1 cellular context compared by ENCODE assay signal in genomic region chr17:79836952-79837887, GRCh38.
A peak's percentile ranks its signal among the peaks of the same experiment; 100 is the strongest.
TF ChIP-seq lines count a peak whose summit lies in the region.

No MANE protein-coding gene starts in this region.

TF ChIP-seq in K562, 482 proteins besides CTCF, POLR2A, EP300 and RAD21 (continues in another document):
- TF ChIP-seq ETS2 (tag; IDR thresholded peaks at IDR 0.05; ENCODE audit: borderline replicate concordance, poor library complexity, severe bottlenecking) (no peak), HLTF (IDR thresholded peaks at IDR 0.05) (no peak), CEBPB (tag; IDR thresholded peaks at IDR 0.05) (peak; percentile 63), EGR1 (conservative IDR thresholded peaks at IDR 0.05) (peak; percentile 43; the same call in 1 of the 2 replicates), ZBTB11 (CRISPR knock-in tag; IDR thresholded peaks at IDR 0.05) (no peak), ZC3H4 (CRISPR knock-in tag; IDR thresholded peaks at IDR 0.05; ENCODE audit: borderline replicate concordance) (0 out of 2 replicates have a peak, but pooled peaks have one; percentile 27), HES1 (IDR thresholded peaks at IDR 0.05; ENCODE audit: low read depth) (no peak), ARID4B (CRISPR knock-in tag; IDR thresholded peaks at IDR 0.05) (peak; percentile 53), CBX3 (IDR thresholded peaks at IDR 0.05; ENCODE audit: borderline replicate concordance in 1 of 2, low read length in 2 of 2) (no peak), BCLAF1 (IDR thresholded peaks at IDR 0.05; ENCODE audit: borderline replicate concordance in 1 of 2, control insufficient read depth in 1 of 2, low read depth in 2 of 2, low read length in 1 of 2) (no peak), ERF (CRISPR knock-in tag; IDR thresholded peaks at IDR 0.05) (no peak), MYNN (IDR thresholded peaks at IDR 0.05) (0 out of 2 replicates have a peak, but pooled peaks have one; percentile 30), MYNN (CRISPR knock-in tag; IDR thresholded peaks at IDR 0.05) (no peak), ZNF212 (CRISPR knock-in tag; IDR thresholded peaks at IDR 0.05) (no peak), ZBTB43 (CRISPR knock-in tag; IDR thresholded peaks at IDR 0.05) (no peak), IRF1 (CRISPR knock-in tag; IDR thresholded peaks at IDR 0.05; ENCODE audit: borderline replicate concordance) (no peak), KAT2B (IDR thresholded peaks at IDR 0.05; ENCODE audit: low read depth, low read length) (no peak), TEAD4 (IDR thresholded peaks at IDR 0.05; ENCODE audit: low read length) (no peak), TEAD4 (CRISPR knock-in tag; IDR thresholded peaks at IDR 0.05; ENCODE audit: borderline replicate concordance) (no peak), RBFOX2 (IDR thresholded peaks at IDR 0.05; ENCODE audit: low read depth, low read length) (peak; percentile 79), CBX5 (IDR thresholded peaks at IDR 0.05; ENCODE audit: borderline replicate concordance, low read depth) (no peak), ZBTB7A (IDR thresholded peaks at IDR 0.05; ENCODE audit: borderline replicate concordance, control insufficient read depth, low read depth, low read length) (peak; percentile 84), KDM5B (IDR thresholded peaks at IDR 0.05; ENCODE audit: insufficient replicate concordance, low read depth, low read length) (peak; percentile 46), E2F3 (CRISPR knock-in tag; IDR thresholded peaks at IDR 0.05) (no peak), KHSRP (IDR thresholded peaks at IDR 0.05) (no peak), TGIF2 (CRISPR knock-in tag; IDR thresholded peaks at IDR 0.05) (no peak), SAFB (IDR thresholded peaks at IDR 0.05; ENCODE audit: borderline replicate concordance, low read depth, low read length) (no peak), CREB3L1 (IDR thresholded peaks at IDR 0.05; ENCODE audit: borderline replicate concordance, low read depth) (peak; percentile 66; the same call in 1 of the 2 replicates), SIX5 (IDR thresholded peaks at IDR 0.05; ENCODE audit: borderline replicate concordance in 1 of 2, insufficient read depth in 1 of 2, low read depth in 1 of 2, low read length in 2 of 2) (no peak), HINFP (tag; conservative IDR thresholded peaks at IDR 0.05; ENCODE audit: low read depth) (no peak), ZNF395 (CRISPR knock-in tag; IDR thresholded peaks at IDR 0.05) (no peak), E2F1 (CRISPR knock-in tag; IDR thresholded peaks at IDR 0.05) (no peak), GABPB1 (CRISPR knock-in tag; IDR thresholded peaks at IDR 0.05) (0 out of 2 replicates have a peak, but pooled peaks have one; percentile 27), NKRF (IDR thresholded peaks at IDR 0.05; ENCODE audit: borderline replicate concordance) (peak; percentile 12; the same call in 1 of the 2 replicates), GTF2F1 (IDR thresholded peaks at IDR 0.05; ENCODE audit: low read depth, low read length) (no peak)
